ENCODE assay signal across 8 cellular contexts in genomic region chr6:72182337-72183246, GRCh38.
A peak's percentile ranks its signal among the peaks of the same experiment; 100 is the strongest.
DNase-seq lines count a peak whose midpoint lies in the region; ATAC-seq and TF ChIP-seq lines count a peak whose summit lies in the region.

No MANE protein-coding gene starts in this region.

- peaks cover 3% of the 10 kb centered on the region for H3K36me3 Mint-ChIP-seq in activated CD4-positive, alpha-beta T cell treated with anti-CD3 and anti-CD28 coated beads, Interleukin-2, amount 10 ng/mL, durations not matched to agents 7 days and 5 days (ENCODE audit: low read depth)

- ATAC-seq in HG02678 (IDR thresholded peaks at IDR 0.05; ENCODE audit: unreplicated experiment) = peak; percentile 65
- ATAC-seq in upper lobe of right lung = peak; percentile 95

- H3K27me3 ChIP-seq in upper lobe of right lung = peaks cover 6% of the 10 kb centered on the region

- H3K4me1 Mint-ChIP-seq in activated CD4-positive, alpha-beta T cell treated with anti-CD3 and anti-CD28 coated beads, Interleukin-2, amount 10 ng/mL, durations not matched to agents 7 days and 5 days = no peaks in the 10 kb centered on the region

- H3K27ac ChIP-seq in coronary artery (no peak overlapping the region), upper lobe of right lung (no peak overlapping the region)

- CTCF ChIA-PET in activated CD4-positive, alpha-beta T cell treated with anti-CD3 and anti-CD28 coated beads, Interleukin-2, amount 10 ng/mL, durations not matched to agents 7 days and 5 days (lab: Charles Lee) = no interaction called here

- no peaks in the 10 kb centered on the region for H3K9me3 ChIP-seq in upper lobe of right lung

- H3K9me3 Mint-ChIP-seq in activated CD4-positive, alpha-beta T cell treated with anti-CD3 and anti-CD28 coated beads, Interleukin-2, amount 10 ng/mL, durations not matched to agents 7 days and 5 days = no peaks in the 10 kb centered on the region

- DNase-seq in activated CD4-positive, alpha-beta T cell treated with anti-CD3 and anti-CD28 coated beads, Interleukin-2, amount 10 ng/mL, durations not matched to agents 7 days and 5 days = no peak
- no peak for DNase-seq in activated CD4-positive, alpha-beta T cell treated with anti-CD3 and anti-CD28 coated beads for 1 hour
- DNase-seq in NCI-H226 (peak; percentile 47), coronary artery (ENCODE audit: low spot score) (no peak), lung microvascular endothelial cell (ENCODE audit: low read depth in 2 of 2) (peak; percentile 26 to 53), upper lobe of right lung (peak; percentile 84)
- DNase-seq in stimulated activated CD4-positive, alpha-beta T cell treated with anti-CD3 and anti-CD28 coated beads, Interleukin-4, amount 100 ng/mL, for 4 hours = no peak

- no peaks in the 10 kb centered on the region for H3K4me1 ChIP-seq in upper lobe of right lung

- POLR2A ChIA-PET in activated CD4-positive, alpha-beta T cell treated with anti-CD3 and anti-CD28 coated beads, Interleukin-2, amount 10 ng/mL, durations not matched to agents 7 days and 5 days (lab: Charles Lee) = no interaction called here

- no peaks in the 10 kb centered on the region for H3K36me3 ChIP-seq in upper lobe of right lung

- H3K27ac Mint-ChIP-seq in activated CD4-positive, alpha-beta T cell treated with anti-CD3 and anti-CD28 coated beads, Interleukin-2, amount 10 ng/mL, durations not matched to agents 7 days and 5 days = no peak overlapping the region

- intact Hi-C loops in upper lobe of right lung (cut with DNase I) = no loop called here

- H3K27me3 Mint-ChIP-seq in activated CD4-positive, alpha-beta T cell treated with anti-CD3 and anti-CD28 coated beads, Interleukin-2, amount 10 ng/mL, durations not matched to agents 7 days and 5 days = peaks cover 30% of the 10 kb centered on the region

- H3K4me3 Mint-ChIP-seq in activated CD4-positive, alpha-beta T cell treated with anti-CD3 and anti-CD28 coated beads, Interleukin-2, amount 10 ng/mL, durations not matched to agents 7 days and 5 days = peak overlapping the region; percentile 25

- H3K4me3 ChIP-seq in coronary artery = peak overlapping the region; percentile 64
- peak overlapping the region; percentile 48 for H3K4me3 ChIP-seq in upper lobe of right lung

- no peak for TF ChIP-seq CTCF in coronary artery (IDR thresholded peaks at IDR 0.05)
- no peak for TF ChIP-seq CTCF in upper lobe of right lung (IDR thresholded peaks at IDR 0.05)

Comparison
In these comparisons a context has a peak if more than half of its experiments do, and no peak if none do; other contexts are left out.
1. DNase-seq: peak in NCI-H226 (single experiment), lung microvascular endothelial cell (2 of 2) and upper lobe of right lung (single experiment); none in activated CD4-positive, alpha-beta T cell treated with anti-CD3 and anti-CD28 coated beads, Interleukin-2, amount 10 ng/mL, durations not matched to agents 7 days and 5 days (single experiment), activated CD4-positive, alpha-beta T cell treated with anti-CD3 and anti-CD28 coated beads for 1 hour (single experiment), coronary artery (single experiment) and stimulated activated CD4-positive, alpha-beta T cell treated with anti-CD3 and anti-CD28 coated beads, Interleukin-4, amount 100 ng/mL, for 4 hours (0 of 2).